In genomic region chr2:33256162-33256755, GRCh38 we compare ENCODE assay signal across 26 cellular contexts.
"Had no signal": no experiment of that assay in that cellular context is flagged by ENCODE, and none has a peak within 500 bp of the region (broad histone marks: within the 10 kb centered on the region; RNA-seq: fewer than 3 reads in every experiment).

No MANE protein-coding gene starts in this region.

- H3K36me3 ChIP-seq: colonic mucosa, neural progenitor cell, thyroid gland had no signal

- H3K9ac ChIP-seq: neural progenitor cell, parathyroid adenoma had no signal

- H3K4me1 Mint-ChIP-seq: endodermal cell; mesothelial cell of epicardium; nephron; neural progenitor cell; stimulated activated effector memory CD8-positive, alpha-beta T cell treated with anti-CD3 and anti-CD28 coated beads, Interleukin-12 subunit alpha, Interleukin-12 subunit beta, amount 100 ng/mL, for 72 hours had no signal

- H3K79me2 ChIP-seq: parathyroid adenoma had no signal

- H3K36me3 Mint-ChIP-seq: naive B cell; neural progenitor cell; stimulated activated effector memory CD8-positive, alpha-beta T cell treated with anti-CD3 and anti-CD28 coated beads, Interleukin-12 subunit alpha, Interleukin-12 subunit beta, amount 100 ng/mL, for 72 hours had no signal

- H2AFZ ChIP-seq: neural progenitor cell, parathyroid adenoma had no signal

- H3K27me3 Mint-ChIP-seq: dendritic cell treated with granulocyte-macrophage colony-stimulating factor and Interleukin-4, amounts not matched to agents 40 ng/mL and 50 ng/mL, for 4 days; progenitor cell of endocrine pancreas; type B pancreatic cell had no signal

- H3K27me3 ChIP-seq: colonic mucosa, esophagus muscularis mucosa, foreskin keratinocyte, gastroesophageal sphincter, heart left ventricle, left lung, neural progenitor cell, stomach, thyroid gland had no signal

- H3K4me3 Mint-ChIP-seq: dendritic cell treated with granulocyte-macrophage colony-stimulating factor and Interleukin-4, amounts not matched to agents 40 ng/mL and 50 ng/mL, for 4 days; endodermal cell; mesothelial cell of epicardium; naive B cell; nephron; neural progenitor cell; stimulated activated effector memory CD8-positive, alpha-beta T cell treated with anti-CD3 and anti-CD28 coated beads, Interleukin-12 subunit alpha, Interleukin-12 subunit beta, amount 100 ng/mL, for 72 hours; type B pancreatic cell had no signal

- H3K27ac Mint-ChIP-seq: dendritic cell treated with granulocyte-macrophage colony-stimulating factor and Interleukin-4, amounts not matched to agents 40 ng/mL and 50 ng/mL, for 4 days; endodermal cell; mesothelial cell of epicardium; naive B cell; nephron; neural progenitor cell; progenitor cell of endocrine pancreas; stimulated activated effector memory CD8-positive, alpha-beta T cell treated with anti-CD3 and anti-CD28 coated beads, Interleukin-12 subunit alpha, Interleukin-12 subunit beta, amount 100 ng/mL, for 72 hours; type B pancreatic cell had no signal

- H3K9me3 Mint-ChIP-seq: dendritic cell treated with granulocyte-macrophage colony-stimulating factor and Interleukin-4, amounts not matched to agents 40 ng/mL and 50 ng/mL, for 4 days; endodermal cell; mesothelial cell of epicardium; nephron; neural progenitor cell; stimulated activated effector memory CD8-positive, alpha-beta T cell treated with anti-CD3 and anti-CD28 coated beads, Interleukin-12 subunit alpha, Interleukin-12 subunit beta, amount 100 ng/mL, for 72 hours had no signal

- H3K4me1 ChIP-seq: colonic mucosa, esophagus muscularis mucosa, foreskin keratinocyte, gastroesophageal sphincter, left lung, parathyroid adenoma, thyroid gland had no signal

- DNase-seq: colonic mucosa; effector CD8-positive, alpha-beta T cell; endodermal cell; foreskin keratinocyte; heart left ventricle; hippocampal formation; left cardiac atrium; left lung; mesenchymal stem cell; mucosa of descending colon; naive B cell; stimulated activated CD4-positive, alpha-beta T cell treated with anti-CD3 and anti-CD28 coated beads, Interleukin-2, amount 100 ng/mL, for 24 hours; stimulated activated CD4-positive, alpha-beta T cell treated with anti-CD3 and anti-CD28 coated beads, Interleukin-4, amount 100 ng/mL, for 24 hours; stimulated activated naive CD4-positive, alpha-beta T cell treated with Interleukin-2 at 50 U/mL for 16 hours; stomach; thyroid gland had no signal

- H3K27ac ChIP-seq: colonic mucosa, esophagus muscularis mucosa, foreskin keratinocyte, gastroesophageal sphincter, heart left ventricle, left lung, neural progenitor cell, parathyroid adenoma, stomach, thyroid gland had no signal

- H3K4me3 ChIP-seq: colonic mucosa, esophagus muscularis mucosa, gastroesophageal sphincter, heart left ventricle, left lung, mucosa of descending colon, neural progenitor cell, stomach, thyroid gland had no signal

- H3K9me3 ChIP-seq: colonic mucosa, esophagus muscularis mucosa, gastroesophageal sphincter, heart left ventricle, left lung, mucosa of descending colon, stomach, thyroid gland had no signal

- H3K4me2 ChIP-seq: neural progenitor cell had no signal
